ENCODE assay signal across 21 cellular contexts in genomic region chr6:45002390-45002789, GRCh38.
DNase-seq lines count a peak whose midpoint lies in the region; ATAC-seq lines count a peak whose summit lies in the region.
"Had no signal": no experiment of that assay in that cellular context is flagged by ENCODE, and none has a peak within 500 bp of the region (broad histone marks: within the 10 kb centered on the region; RNA-seq: fewer than 3 reads in every experiment).

No MANE protein-coding gene starts in this region.

- no peak for DNase-seq in activated CD4-positive, alpha-beta memory T cell treated with anti-CD3 and anti-CD28 coated beads, Interleukin-2, amount 10 ng/mL, durations not matched to agents 7 days and 5 days
- no peak for DNase-seq in activated CD4-positive, alpha-beta memory T cell treated with anti-CD3 and anti-CD28 coated beads for 36 hours
- DNase-seq in OCI-M1 (lab: John Stamatoyannopoulos, UW) (peak; percentile 45), H7 (no peak), kidney glomerular epithelial cell (lab: John Stamatoyannopoulos, UW) (no peak), posterior vena cava (ENCODE audit: low spot score) (no peak)
- peak; percentile 3 for DNase-seq in central memory CD4-positive, alpha-beta T cell
- no peak for DNase-seq in stimulated activated effector memory CD8-positive, alpha-beta T cell treated with anti-CD3 and anti-CD28 coated beads, Interleukin-12 subunit alpha, Interleukin-12 subunit beta, amount 100 ng/mL, for 72 hours (ENCODE audit: low spot score in 2 of 2)
- DNase-seq: activated CD4-positive, alpha-beta T cell treated with anti-CD3 and anti-CD28 coated beads for 4 hours; activated T-cell treated with anti-CD3 and anti-CD28 coated beads, Interleukin-2, amount 50 U/mL, for 72 hours; erythroblast; left cardiac atrium; NK-92 treated with Interleukin-12 subunit alpha and Interleukin-12 subunit beta, amount 100 ng/mL, for 24 hours; SHP77; stimulated activated CD4-positive, alpha-beta T cell treated with anti-CD3 and anti-CD28 coated beads, Interleukin-2, amount 100 ng/mL, for 48 hours; T1000; thyroid gland had no signal

- H3K27me3 Mint-ChIP-seq in activated CD4-positive, alpha-beta memory T cell treated with anti-CD3 and anti-CD28 coated beads, Interleukin-2, amount 10 ng/mL, durations not matched to agents 7 days and 5 days, result no peaks in the 10 kb centered on the region
- no peaks in the 10 kb centered on the region for H3K27me3 Mint-ChIP-seq in activated CD4-positive, alpha-beta memory T cell treated with anti-CD3 and anti-CD28 coated beads for 36 hours
- H3K27me3 Mint-ChIP-seq: IgD-negative memory B cell had no signal

- H3K27ac Mint-ChIP-seq in activated CD4-positive, alpha-beta memory T cell treated with anti-CD3 and anti-CD28 coated beads, Interleukin-2, amount 10 ng/mL, durations not matched to agents 7 days and 5 days, result peak overlapping the region; percentile 79
- no peak overlapping the region for H3K27ac Mint-ChIP-seq in activated CD4-positive, alpha-beta memory T cell treated with anti-CD3 and anti-CD28 coated beads for 36 hours
- peak overlapping the region; percentile 85 for H3K27ac Mint-ChIP-seq in stimulated activated effector memory CD8-positive, alpha-beta T cell treated with anti-CD3 and anti-CD28 coated beads, Interleukin-12 subunit alpha, Interleukin-12 subunit beta, amount 100 ng/mL, for 72 hours
- H3K27ac Mint-ChIP-seq: IgD-negative memory B cell had no signal

- no peak overlapping the region for H3K4me3 Mint-ChIP-seq in activated CD4-positive, alpha-beta memory T cell treated with anti-CD3 and anti-CD28 coated beads, Interleukin-2, amount 10 ng/mL, durations not matched to agents 7 days and 5 days
- H3K4me3 Mint-ChIP-seq in activated CD4-positive, alpha-beta memory T cell treated with anti-CD3 and anti-CD28 coated beads for 36 hours, result no peak overlapping the region
- no peak overlapping the region for H3K4me3 Mint-ChIP-seq in stimulated activated effector memory CD8-positive, alpha-beta T cell treated with anti-CD3 and anti-CD28 coated beads, Interleukin-12 subunit alpha, Interleukin-12 subunit beta, amount 100 ng/mL, for 72 hours

- H3K4me3 ChIP-seq in H7 (ENCODE audit: insufficient read depth, low read depth, low read length), result no peak overlapping the region
- H3K4me3 ChIP-seq: coronary artery, HAP-1, thyroid gland had no signal

- POLR2A ChIA-PET in activated CD4-positive, alpha-beta memory T cell treated with anti-CD3 and anti-CD28 coated beads, Interleukin-2, amount 10 ng/mL, durations not matched to agents 7 days and 5 days (lab: Charles Lee), result interaction anchor here (0.9 to 2.3 kb wide), 6 partner anchors 19 to 419 kb away, joined by 3 to 11 read pairs (median 4); partner anchors contain the start of gene SUPT3H
- POLR2A ChIA-PET in activated CD4-positive, alpha-beta memory T cell treated with anti-CD3 and anti-CD28 coated beads for 36 hours (lab: Charles Lee), result no interaction called here

- intact Hi-C loops in activated CD4-positive, alpha-beta memory T cell treated with anti-CD3 and anti-CD28 coated beads for 36 hours (cut with micrococcal nuclease), result no loop called here
- intact Hi-C loops in posterior vena cava (cut with DNase I), result no loop called here

- no peaks in the 10 kb centered on the region for H3K36me3 ChIP-seq in H7 (replicated peaks; ENCODE audit: control insufficient read depth, insufficient read depth, low read length)
- H3K36me3 ChIP-seq: HAP-1, thyroid gland had no signal

- no peaks in the 10 kb centered on the region for H3K27me3 ChIP-seq in H7 (ENCODE audit: control insufficient read depth, insufficient read depth, low read length)
- H3K27me3 ChIP-seq: thyroid gland had no signal

- CTCF ChIA-PET in activated CD4-positive, alpha-beta memory T cell treated with anti-CD3 and anti-CD28 coated beads, Interleukin-2, amount 10 ng/mL, durations not matched to agents 7 days and 5 days (lab: Charles Lee), result interaction anchor here (0.8 to 1.0 kb wide), 3 partner anchors 25 to 712 kb away, joined by 3 to 4 read pairs (median 4); no protein-coding TSS in a partner anchor
- CTCF ChIA-PET in activated CD4-positive, alpha-beta memory T cell treated with anti-CD3 and anti-CD28 coated beads for 36 hours (lab: Charles Lee), result interaction anchor here (0.7 kb wide), 1 partner anchor 527 kb away, joined by 3 read pairs; no protein-coding TSS in a partner anchor

- ATAC-seq in stimulated activated effector memory CD8-positive, alpha-beta T cell treated with anti-CD3 and anti-CD28 coated beads, Interleukin-12 subunit alpha, Interleukin-12 subunit beta, amount 100 ng/mL, for 72 hours, result peak; percentile 45
- ATAC-seq: left cardiac atrium, sciatic nerve had no signal

- peaks cover 32% of the 10 kb centered on the region for H3K4me1 Mint-ChIP-seq in activated CD4-positive, alpha-beta memory T cell treated with anti-CD3 and anti-CD28 coated beads, Interleukin-2, amount 10 ng/mL, durations not matched to agents 7 days and 5 days
- H3K4me1 Mint-ChIP-seq in activated CD4-positive, alpha-beta memory T cell treated with anti-CD3 and anti-CD28 coated beads for 36 hours (ENCODE audit: low read depth), result peaks cover 26% of the 10 kb centered on the region
- H3K4me1 Mint-ChIP-seq in stimulated activated effector memory CD8-positive, alpha-beta T cell treated with anti-CD3 and anti-CD28 coated beads, Interleukin-12 subunit alpha, Interleukin-12 subunit beta, amount 100 ng/mL, for 72 hours, result peaks cover 15% of the 10 kb centered on the region

- peaks cover 4% of the 10 kb centered on the region for H3K9me3 Mint-ChIP-seq in activated CD4-positive, alpha-beta memory T cell treated with anti-CD3 and anti-CD28 coated beads, Interleukin-2, amount 10 ng/mL, durations not matched to agents 7 days and 5 days
- H3K9me3 Mint-ChIP-seq in activated CD4-positive, alpha-beta memory T cell treated with anti-CD3 and anti-CD28 coated beads for 36 hours, result no peaks in the 10 kb centered on the region
- no peaks in the 10 kb centered on the region for H3K9me3 Mint-ChIP-seq in stimulated activated effector memory CD8-positive, alpha-beta T cell treated with anti-CD3 and anti-CD28 coated beads, Interleukin-12 subunit alpha, Interleukin-12 subunit beta, amount 100 ng/mL, for 72 hours

- H3K36me3 Mint-ChIP-seq in activated CD4-positive, alpha-beta memory T cell treated with anti-CD3 and anti-CD28 coated beads, Interleukin-2, amount 10 ng/mL, durations not matched to agents 7 days and 5 days (ENCODE audit: low read depth), result peaks cover 12% of the 10 kb centered on the region
- H3K36me3 Mint-ChIP-seq in activated CD4-positive, alpha-beta memory T cell treated with anti-CD3 and anti-CD28 coated beads for 36 hours, result peaks cover 7% of the 10 kb centered on the region
- no peaks in the 10 kb centered on the region for H3K36me3 Mint-ChIP-seq in stimulated activated effector memory CD8-positive, alpha-beta T cell treated with anti-CD3 and anti-CD28 coated beads, Interleukin-12 subunit alpha, Interleukin-12 subunit beta, amount 100 ng/mL, for 72 hours

Comparison
In these comparisons a context has a peak if more than half of its experiments do, and no peak if none do; other contexts are left out.
1. DNase-seq: peak in OCI-M1 (single experiment) and central memory CD4-positive, alpha-beta T cell (single experiment); none in activated CD4-positive, alpha-beta memory T cell treated with anti-CD3 and anti-CD28 coated beads, Interleukin-2, amount 10 ng/mL, durations not matched to agents 7 days and 5 days (single experiment), activated CD4-positive, alpha-beta memory T cell treated with anti-CD3 and anti-CD28 coated beads for 36 hours (single experiment), stimulated activated effector memory CD8-positive, alpha-beta T cell treated with anti-CD3 and anti-CD28 coated beads, Interleukin-12 subunit alpha, Interleukin-12 subunit beta, amount 100 ng/mL, for 72 hours (0 of 2), H7 (single experiment), kidney glomerular epithelial cell (single experiment) and posterior vena cava (single experiment).